Comparison of ENCODE assay signal across 11 cellular contexts in genomic region chr2:235626658-235627057, GRCh38.
"Had no signal": no experiment of that assay in that cellular context is flagged by ENCODE, and none has a peak within 500 bp of the region (broad histone marks: within the 10 kb centered on the region; RNA-seq: fewer than 3 reads in every experiment).

No MANE protein-coding gene starts in this region.

- FAIRE-seq: H1, H54 had no signal

- H3K9ac ChIP-seq: GM23248 had no signal

- H3K27ac Mint-ChIP-seq: GM23338, HFFc6 had no signal

- H3K4me3 Mint-ChIP-seq: GM23338, H9, HFFc6 had no signal

- H3K4me3 ChIP-seq: GM23248, GM23338, HAP-1 had no signal

- H3K36me3 ChIP-seq: HAP-1 had no signal

- H2AFZ ChIP-seq: GM23248, GM23338 had no signal

- DNase-seq: GM23248, GOT3, H7, H9, HCEC 1CT, HFFc6 had no signal

- ATAC-seq: GM23338, HCT116 had no signal

- H3K9me3 ChIP-seq: HAP-1 had no signal

- H3K4me2 ChIP-seq: GM23338 had no signal

- H3K27ac ChIP-seq: GM23248 had no signal

- H3K9me3 Mint-ChIP-seq: HFFc6 had no signal
